Comparison of ENCODE assay signal across 8 cellular contexts in genomic region chr14:23237772-23238594, GRCh38. TPM values are rescaled to one million over a fixed set of nuclear protein-coding genes. Genes with fewer than 3 reads are reported as not detected.
DNase-seq lines count a peak whose midpoint lies in the region; ATAC-seq lines count a peak whose summit lies in the region.

RNF212B (plus strand) TSS chr14:23237936; CDS start chr14:23240346, 2,410 bp downstream.

- no peaks in the 10 kb centered on the region for H3K36me3 ChIP-seq in subcutaneous abdominal adipose tissue (ENCODE audit: control insufficient read depth in 5 of 5, insufficient read depth in 5 of 5, low read length in 5 of 5)

- no peak within 1 kb of the TSS for H3K27ac ChIP-seq in subcutaneous abdominal adipose tissue (ENCODE audit: low read depth, low read length)

- no peaks in the 10 kb centered on the region for H3K9me3 Mint-ChIP-seq in activated naive CD4-positive, alpha-beta T cell treated with anti-CD3 and anti-CD28 coated beads, Interleukin-2, amount 50 U/mL, for 72 hours

- H3K4me1 ChIP-seq in subcutaneous abdominal adipose tissue (ENCODE audit: control insufficient read depth in 5 of 5, insufficient read depth in 5 of 5, low read length in 5 of 5), result peaks cover 0 to 9% (median 9%) of the 10 kb centered on the region in 5 donors

- H3K4me3 ChIP-seq in subcutaneous abdominal adipose tissue (ENCODE audit: low read depth in 1 of 5, low read length in 5 of 5), result peak within 1 kb of the TSS; percentile 8 to 66 (median 49)

- H3K27ac Mint-ChIP-seq in activated naive CD4-positive, alpha-beta T cell treated with anti-CD3 and anti-CD28 coated beads, Interleukin-2, amount 50 U/mL, for 72 hours, result no peak within 1 kb of the TSS

- DNase-seq in 8988T (peak; percentile 56), GM19238 (ENCODE audit: insufficient read length, low spot score) (peak; percentile 69), MV-4-11 (lab: John Stamatoyannopoulos, UW) (peak; percentile 71), SKM-1 treated with dmso at 0.1 percent for 144 hours (lab: John Stamatoyannopoulos, UW; ENCODE audit: unreplicated experiment) (peak; percentile 65), head of caudate nucleus (peak; percentile 61 to 90 (median 78)), occipital lobe (lab: John Stamatoyannopoulos, UW) (peak; percentile 62)
- peak; percentile 84 to 90 for DNase-seq in activated naive CD4-positive, alpha-beta T cell treated with anti-CD3 and anti-CD28 coated beads, Interleukin-2, amount 50 U/mL, for 72 hours (ENCODE audit: low spot score in 2 of 2)

- no peaks in the 10 kb centered on the region for H3K36me3 Mint-ChIP-seq in activated naive CD4-positive, alpha-beta T cell treated with anti-CD3 and anti-CD28 coated beads, Interleukin-2, amount 50 U/mL, for 72 hours

- peak; percentile 100 for ATAC-seq in activated naive CD4-positive, alpha-beta T cell treated with anti-CD3 and anti-CD28 coated beads, Interleukin-2, amount 50 U/mL, for 72 hours

- peak within 1 kb of the TSS in 1 of 5 donors; percentile 52 for H3K9ac ChIP-seq in subcutaneous abdominal adipose tissue (ENCODE audit: low read length in 5 of 5)

- intact Hi-C loops in head of caudate nucleus (cut with DNase I), result no loop called here

- no peaks in the 10 kb centered on the region for H3K27me3 ChIP-seq in subcutaneous abdominal adipose tissue (ENCODE audit: control insufficient read depth in 5 of 5, insufficient read depth in 4 of 5, low read length in 5 of 5)

- no peaks in the 10 kb centered on the region for H3K9me3 ChIP-seq in subcutaneous abdominal adipose tissue (ENCODE audit: control insufficient read depth in 5 of 5, low read length in 5 of 5)

RNA-seq across cellular contexts. Expression of gene RNF212B, which starts in this region (rescaled TPM):
- not detected for total RNA-seq in activated naive CD4-positive, alpha-beta T cell treated with anti-CD3 and anti-CD28 coated beads, Interleukin-2, amount 50 U/mL, for 72 hours
- not detected for total RNA-seq in occipital lobe

Comparison
In these comparisons a context has a peak if more than half of its experiments do, and no peak if none do; other contexts are left out.
1. Peak in DNase-seq and ATAC-seq in activated naive CD4-positive, alpha-beta T cell treated with anti-CD3 and anti-CD28 coated beads, Interleukin-2, amount 50 U/mL, for 72 hours; RNA of the gene not detected or under 1 TPM.
2. Peak in DNase-seq in occipital lobe; RNA of the gene not detected or under 1 TPM.